ENCODE assay signal across 35 cellular contexts in the genomic region with DNA sequence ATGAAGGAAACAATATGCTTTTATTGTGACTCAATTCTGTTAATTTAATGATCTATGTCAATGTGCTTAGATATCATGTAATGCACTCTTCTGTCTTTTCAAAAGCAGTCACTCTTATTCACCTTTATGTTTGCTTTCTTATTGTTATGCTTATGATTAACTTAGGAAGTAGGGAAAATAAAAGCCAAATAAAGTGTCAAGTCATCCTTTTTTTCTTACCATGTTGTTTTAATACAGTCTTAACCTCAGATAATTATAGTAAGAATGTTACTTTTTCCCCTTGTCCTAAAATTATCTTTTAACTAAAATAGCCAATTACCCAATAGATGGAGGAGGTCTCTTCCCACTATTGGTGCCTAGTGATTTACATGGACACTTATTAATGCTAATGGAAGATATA.
"Had no signal": no experiment of that assay in that cellular context is flagged by ENCODE, and none has a peak within 500 bp of the region (broad histone marks: within the 10 kb centered on the region; RNA-seq: fewer than 3 reads in every experiment).

No MANE protein-coding gene starts in this region.

- H3K27me3 ChIP-seq: brain microvascular endothelial cell, MG63, Peyer's patch, SJSA1 had no signal

- H3K36me3 ChIP-seq: brain microvascular endothelial cell, MG63, Peyer's patch, SJSA1 had no signal

- H3K9me3 Mint-ChIP-seq: activated CD4-positive, alpha-beta T cell treated with anti-CD3 and anti-CD28 coated beads, Interleukin-2, amount 10 ng/mL, durations not matched to agents 24 days and 14 days had no signal

- H3K4me3 Mint-ChIP-seq: activated CD4-positive, alpha-beta T cell treated with anti-CD3 and anti-CD28 coated beads, Interleukin-2, amount 10 ng/mL, durations not matched to agents 24 days and 14 days; activated CD8-positive, alpha-beta T cell treated with anti-CD3 and anti-CD28 coated beads for 36 hours; activated naive CD8-positive, alpha-beta T cell treated with anti-CD3 and anti-CD28 coated beads for 36 hours; activated T-cell treated with anti-CD3 and anti-CD28 coated beads, Interleukin-2, amount 50 U/mL, for 72 hours; activated T-helper 17 cell treated with anti-CD3 and anti-CD28 coated beads, Interleukin-2, amount 50 U/mL, for 72 hours; T-helper 1 cell treated with Interleukin-12 subunit alpha and Interleukin-12 subunit beta and Interleukin-4 antibody, amounts not matched to agents 30 μg/mL and 1 μg/mL, for 36 hours; T-helper 2 cell treated with Interferon-gamma antibody and Interleukin-4, amounts not matched to agents 5 μg/mL and 100 μg/mL, for 36 hours had no signal

- FAIRE-seq: colon, TTC549 had no signal

- ATAC-seq: activated CD8-positive, alpha-beta T cell treated with anti-CD3 and anti-CD28 coated beads for 36 hours; activated T-cell treated with anti-CD3 and anti-CD28 coated beads, Interleukin-2, amount 50 U/mL, for 72 hours; activated T-helper 17 cell treated with anti-CD3 and anti-CD28 coated beads, Interleukin-2, amount 50 U/mL, for 72 hours; PC-3 had no signal

- H3K27me3 Mint-ChIP-seq: activated CD4-positive, alpha-beta T cell treated with anti-CD3 and anti-CD28 coated beads, Interleukin-2, amount 10 ng/mL, durations not matched to agents 24 days and 14 days; activated CD8-positive, alpha-beta T cell treated with anti-CD3 and anti-CD28 coated beads for 36 hours; activated naive CD8-positive, alpha-beta T cell treated with anti-CD3 and anti-CD28 coated beads for 36 hours; activated T-helper 17 cell treated with anti-CD3 and anti-CD28 coated beads, Interleukin-2, amount 50 U/mL, for 72 hours had no signal

- H3K4me1 ChIP-seq: Peyer's patch, SJSA1 had no signal

- H3K36me3 Mint-ChIP-seq: activated naive CD8-positive, alpha-beta T cell treated with anti-CD3 and anti-CD28 coated beads for 36 hours had no signal

- DNase-seq: activated CD4-positive, alpha-beta T cell treated with anti-CD3 and anti-CD28 coated beads, Interleukin-2, amount 10 ng/mL, durations not matched to agents 24 days and 14 days; activated CD4-positive, alpha-beta T cell treated with anti-CD3 and anti-CD28 coated beads, Interleukin-2, amount 50 U/mL, for 4 hours; activated CD8-positive, alpha-beta T cell treated with anti-CD3 and anti-CD28 coated beads for 36 hours; activated effector memory CD4-positive, alpha-beta T cell treated with anti-CD3 and anti-CD28 coated beads, Interleukin-2, amount 50 U/mL, for 16 hours; activated naive CD4-positive, alpha-beta T cell; activated naive CD4-positive, alpha-beta T cell treated with anti-CD3 and anti-CD28 coated beads, Interleukin-2, amount 50 U/mL, for 16 hours; activated naive CD8-positive, alpha-beta T cell treated with anti-CD3 and anti-CD28 coated beads for 36 hours; activated T-cell treated with anti-CD3 and anti-CD28 coated beads, Interleukin-2, amount 50 U/mL, for 1 hour; activated T-cell treated with anti-CD3 and anti-CD28 coated beads, Interleukin-2, amount 50 U/mL, for 72 hours; amniotic stem cell; aorta; brain microvascular endothelial cell; central memory CD4-positive, alpha-beta T cell; Kasumi-1; MG63; NCI-H1048; NCI-H1105 treated with DMSO at 0.1 percent for 48 hours; NCI-H146; NCI-H187; NCI-H2029 treated with DMSO at 0.1 percent for 48 hours; NCI-H2107; NCI-H226; NCI-H510A; NCI-H526; NK-92 treated with Interleukin-12 subunit alpha and Interleukin-12 subunit beta, amount 100 ng/mL, for 24 hours; PC-3; Peyer's patch; RPMI8226; SHP77 treated with DMSO at 0.1 percent for 48 hours had no signal

- H3K27ac ChIP-seq: brain microvascular endothelial cell, Peyer's patch, SJSA1 had no signal

- H3K27ac Mint-ChIP-seq: activated CD4-positive, alpha-beta T cell treated with anti-CD3 and anti-CD28 coated beads, Interleukin-2, amount 10 ng/mL, durations not matched to agents 24 days and 14 days; activated CD8-positive, alpha-beta T cell treated with anti-CD3 and anti-CD28 coated beads for 36 hours; activated naive CD8-positive, alpha-beta T cell treated with anti-CD3 and anti-CD28 coated beads for 36 hours; activated T-cell treated with anti-CD3 and anti-CD28 coated beads, Interleukin-2, amount 50 U/mL, for 72 hours; activated T-helper 17 cell treated with anti-CD3 and anti-CD28 coated beads, Interleukin-2, amount 50 U/mL, for 72 hours; T-helper 1 cell treated with Interleukin-12 subunit alpha and Interleukin-12 subunit beta and Interleukin-4 antibody, amounts not matched to agents 30 μg/mL and 1 μg/mL, for 36 hours; T-helper 2 cell treated with Interferon-gamma antibody and Interleukin-4, amounts not matched to agents 5 μg/mL and 100 μg/mL, for 36 hours had no signal

- H3K4me1 Mint-ChIP-seq: activated CD4-positive, alpha-beta T cell treated with anti-CD3 and anti-CD28 coated beads, Interleukin-2, amount 10 ng/mL, durations not matched to agents 24 days and 14 days; activated naive CD8-positive, alpha-beta T cell treated with anti-CD3 and anti-CD28 coated beads for 36 hours; activated T-helper 17 cell treated with anti-CD3 and anti-CD28 coated beads, Interleukin-2, amount 50 U/mL, for 72 hours had no signal

- H3K9me3 ChIP-seq: MG63, Peyer's patch, SJSA1 had no signal

- H3K4me3 ChIP-seq: MG63, Peyer's patch, SJSA1 had no signal
